23 cellular contexts compared by ENCODE assay signal in the genomic region with DNA sequence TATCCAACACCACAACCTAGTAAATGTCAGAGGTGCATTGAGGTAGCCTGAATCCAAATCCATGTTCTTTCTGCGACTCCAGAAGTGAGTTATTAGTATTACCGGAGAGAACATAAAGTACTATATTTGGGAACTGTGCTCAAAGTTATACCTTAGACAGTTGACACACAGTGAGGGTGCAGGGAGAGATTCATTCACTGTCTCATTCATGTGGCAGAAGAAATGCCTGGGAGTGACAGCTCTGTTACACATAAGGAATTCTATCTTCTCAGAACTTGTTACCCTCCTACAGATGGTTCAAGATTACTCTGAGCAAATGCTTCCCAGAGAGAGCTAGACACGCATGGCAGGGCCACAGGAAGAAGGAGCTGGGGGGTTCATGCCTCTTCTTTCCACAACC.
"Had no signal": no experiment of that assay in that cellular context is flagged by ENCODE, and none has a peak within 500 bp of the region (broad histone marks: within the 10 kb centered on the region; RNA-seq: fewer than 3 reads in every experiment).

No MANE protein-coding gene starts in this region.

- H3K36me3 ChIP-seq: SJSA1 had no signal

- H3K4me3 ChIP-seq: K562, SJSA1 had no signal

- H3K9me3 ChIP-seq: SJSA1 had no signal

- ATAC-seq: activated T-helper 17 cell treated with anti-CD3 and anti-CD28 coated beads, Interleukin-2, amount 50 U/mL, for 72 hours; K562; SK-N-SH treated with all-trans-retinoic acid at 6 μM for 48 hours had no signal

- H3K27ac Mint-ChIP-seq: activated CD4-positive, alpha-beta memory T cell treated with anti-CD3 and anti-CD28 coated beads for 36 hours; activated CD4-positive, alpha-beta T cell treated with anti-CD3 and anti-CD28 coated beads, Interleukin-2, amount 10 ng/mL, durations not matched to agents 7 days and 5 days; activated naive CD4-positive, alpha-beta T cell treated with anti-CD3 and anti-CD28 coated beads, Interleukin-2, amount 10 ng/mL, durations not matched to agents 7 days and 5 days; activated naive CD8-positive, alpha-beta T cell treated with anti-CD3 and anti-CD28 coated beads for 36 hours; activated T-helper 17 cell treated with anti-CD3 and anti-CD28 coated beads, Interleukin-2, amount 50 U/mL, for 72 hours; T-helper 1 cell treated with Interleukin-12 subunit alpha and Interleukin-12 subunit beta and Interleukin-4 antibody, amounts not matched to agents 30 μg/mL and 1 μg/mL, for 36 hours had no signal

- H3K27me3 ChIP-seq: SJSA1 had no signal

- DNase-seq: activated CD4-positive, alpha-beta memory T cell treated with anti-CD3 and anti-CD28 coated beads for 36 hours; activated CD4-positive, alpha-beta T cell treated with anti-CD3 and anti-CD28 coated beads, Interleukin-2, amount 10 ng/mL, durations not matched to agents 7 days and 5 days; activated CD4-positive, CD25-positive, alpha-beta regulatory T cell treated with anti-CD3 and anti-CD28 coated beads, Interleukin-2, amount 50 U/mL, for 72 hours; activated CD8-positive, alpha-beta memory T cell treated with anti-CD3 and anti-CD28 coated beads for 24 hours; activated gamma-delta T cell treated with Interleukin-2 at 50 U/mL for 16 hours; activated naive CD4-positive, alpha-beta T cell treated with anti-CD3 and anti-CD28 coated beads, Interleukin-2, amount 10 ng/mL, durations not matched to agents 7 days and 5 days; activated naive CD8-positive, alpha-beta T cell treated with anti-CD3 and anti-CD28 coated beads for 36 hours; activated T-cell treated with anti-CD3 and anti-CD28 coated beads for 4 hours; activated T-cell treated with anti-CD3 and anti-CD28 coated beads, Interleukin-2, amount 50 U/mL, for 48 hours; anterior cingulate cortex; Kasumi-1; NCI-H1092; NCI-H1417; NCI-H2029; NCI-H2107; NCI-H226; NCI-H526 treated with DMSO at 0.1 percent for 48 hours; SHP77 had no signal

- H3K4me1 Mint-ChIP-seq: activated naive CD4-positive, alpha-beta T cell treated with anti-CD3 and anti-CD28 coated beads, Interleukin-2, amount 10 ng/mL, durations not matched to agents 7 days and 5 days; activated T-helper 17 cell treated with anti-CD3 and anti-CD28 coated beads, Interleukin-2, amount 50 U/mL, for 72 hours had no signal

- H3K27ac ChIP-seq: SJSA1 had no signal

- H3K4me1 ChIP-seq: SJSA1 had no signal

- H3K36me3 Mint-ChIP-seq: activated CD4-positive, alpha-beta memory T cell treated with anti-CD3 and anti-CD28 coated beads for 36 hours; activated naive CD4-positive, alpha-beta T cell treated with anti-CD3 and anti-CD28 coated beads, Interleukin-2, amount 10 ng/mL, durations not matched to agents 7 days and 5 days; activated naive CD8-positive, alpha-beta T cell treated with anti-CD3 and anti-CD28 coated beads for 36 hours had no signal

- H3K4me3 Mint-ChIP-seq: activated CD4-positive, alpha-beta memory T cell treated with anti-CD3 and anti-CD28 coated beads for 36 hours; activated CD4-positive, alpha-beta T cell treated with anti-CD3 and anti-CD28 coated beads, Interleukin-2, amount 10 ng/mL, durations not matched to agents 7 days and 5 days; activated naive CD4-positive, alpha-beta T cell treated with anti-CD3 and anti-CD28 coated beads, Interleukin-2, amount 10 ng/mL, durations not matched to agents 7 days and 5 days; activated naive CD8-positive, alpha-beta T cell treated with anti-CD3 and anti-CD28 coated beads for 36 hours; activated T-helper 17 cell treated with anti-CD3 and anti-CD28 coated beads, Interleukin-2, amount 50 U/mL, for 72 hours; T-helper 1 cell treated with Interleukin-12 subunit alpha and Interleukin-12 subunit beta and Interleukin-4 antibody, amounts not matched to agents 30 μg/mL and 1 μg/mL, for 36 hours had no signal

- H3K9me3 Mint-ChIP-seq: activated CD4-positive, alpha-beta memory T cell treated with anti-CD3 and anti-CD28 coated beads for 36 hours; activated CD4-positive, alpha-beta T cell treated with anti-CD3 and anti-CD28 coated beads, Interleukin-2, amount 10 ng/mL, durations not matched to agents 7 days and 5 days; activated naive CD4-positive, alpha-beta T cell treated with anti-CD3 and anti-CD28 coated beads, Interleukin-2, amount 10 ng/mL, durations not matched to agents 7 days and 5 days; activated naive CD8-positive, alpha-beta T cell treated with anti-CD3 and anti-CD28 coated beads for 36 hours; activated T-helper 17 cell treated with anti-CD3 and anti-CD28 coated beads, Interleukin-2, amount 50 U/mL, for 72 hours; T-helper 1 cell treated with Interleukin-12 subunit alpha and Interleukin-12 subunit beta and Interleukin-4 antibody, amounts not matched to agents 30 μg/mL and 1 μg/mL, for 36 hours had no signal
